Comparison of ENCODE assay signal across 9 cellular contexts in the genomic region with DNA sequence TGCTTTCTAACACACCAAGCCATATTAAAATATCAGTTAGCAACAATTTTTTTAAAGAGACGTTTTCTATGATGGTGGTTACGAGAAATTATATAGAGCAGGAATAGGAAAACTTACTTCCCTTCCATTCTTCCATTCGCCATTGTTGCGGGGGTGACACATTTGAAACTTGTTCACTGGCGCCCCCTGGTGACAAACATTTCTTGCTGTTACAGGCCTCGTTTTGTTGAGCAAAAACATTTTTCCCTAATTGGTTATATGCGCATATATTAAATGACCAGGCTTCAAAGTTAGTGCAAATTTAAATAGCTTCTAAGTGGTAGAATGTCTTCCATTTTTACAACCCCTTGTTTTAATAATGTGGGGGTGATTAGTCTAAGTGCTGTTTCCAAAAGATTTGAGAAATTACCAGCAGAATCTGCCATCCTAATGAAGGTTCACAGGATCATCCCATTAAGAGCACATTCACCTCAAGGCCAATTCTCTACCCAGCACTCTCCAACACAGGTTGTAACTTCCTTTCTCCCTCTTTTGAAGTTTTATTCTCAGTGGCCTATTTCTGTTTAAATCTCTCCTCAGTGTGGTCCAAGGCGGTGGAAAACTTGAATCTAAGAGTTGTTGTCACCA.
DNase-seq lines count a peak whose midpoint lies in the region; ATAC-seq and TF ChIP-seq lines count a peak whose summit lies in the region.
"Had no signal": no experiment of that assay in that cellular context is flagged by ENCODE, and none has a peak within 500 bp of the region (broad histone marks: within the 10 kb centered on the region; RNA-seq: fewer than 3 reads in every experiment).

No MANE protein-coding gene starts in this region.

- POLR2A ChIA-PET in CD8-positive, alpha-beta T cell (lab: Charles Lee), result no interaction called here
- POLR2A ChIA-PET in HCT116 (lab: Charles Lee), result no interaction called here

- no TSS peak for BruUV-seq in HCT116 (replicated peaks; lab: Mats Ljungman, UMichigan)

- ATAC-seq in CD8-positive, alpha-beta T cell, result no peak
- ATAC-seq in HCT116 (no peak), body of pancreas (peak; percentile 60), lower lobe of right lung (no peak), GM21381 (IDR thresholded peaks at IDR 0.05; ENCODE audit: unreplicated experiment) (no peak)
- ATAC-seq: left colon had no signal

- no peaks in the 10 kb centered on the region for H3K27me3 Mint-ChIP-seq in CD8-positive, alpha-beta T cell (ENCODE audit: low read depth)

- H3K9me2 ChIP-seq in HCT116 (ENCODE audit: insufficient read depth), result no peaks in the 10 kb centered on the region

- H2AFZ ChIP-seq in HCT116 (ENCODE audit: low read depth, low read length, poor library complexity, severe bottlenecking), result no peak overlapping the region

- intact Hi-C loops in CD8-positive, alpha-beta T cell (cut with DNase I, micrococcal nuclease), result loop anchor here (2.0 to 5.0 kb wide), 2 partner anchors 187 to 192 kb away; no protein-coding TSS in a partner anchor
- intact Hi-C loops in HCT116 (cut with micrococcal nuclease), result no loop called here
- intact Hi-C loops in body of pancreas (cut with DNase I), result loop anchor here (10.0 kb wide), 1 partner anchor 190 kb away; no protein-coding TSS in a partner anchor
- intact Hi-C loops in lower lobe of right lung (cut with DNase I), result no loop called here
- intact Hi-C loops in uterus (cut with DNase I; ENCODE audit: low total_unique reads), result no loop called here
- intact Hi-C loops in prostate gland (cut with DNase I), result no loop called here

- peaks cover 7% of the 10 kb centered on the region for H3K9me3 Mint-ChIP-seq in CD8-positive, alpha-beta T cell

- no peaks in the 10 kb centered on the region for H3K36me3 ChIP-seq in CD8-positive, alpha-beta T cell (ENCODE audit: insufficient read depth, low read length)
- no peaks in the 10 kb centered on the region for H3K36me3 ChIP-seq in HCT116 (ENCODE audit: control insufficient read depth in 1 of 2, insufficient read depth in 2 of 2, low read length in 2 of 2)
- H3K36me3 ChIP-seq in NT2/D1 (ENCODE audit: insufficient read depth, insufficient read length, low read length), result no peaks in the 10 kb centered on the region
- no peaks in the 10 kb centered on the region for H3K36me3 ChIP-seq in body of pancreas (replicated peaks in 1 of 2; ENCODE audit: insufficient read depth in 1 of 2, low read depth in 2 of 2)
- H3K36me3 ChIP-seq in lower lobe of right lung, result no peaks in the 10 kb centered on the region
- no peaks in the 10 kb centered on the region for H3K36me3 ChIP-seq in uterus
- no peaks in the 10 kb centered on the region for H3K36me3 ChIP-seq in prostate gland

- RAD21 ChIA-PET in HCT116 (lab: Charles Lee; ENCODE audit: low non-redundant PET in 1 of 2, low total read pairs in 2 of 2, uncharacterized antibody in 2 of 2, unreplicated experiment in 2 of 2), result no interaction called here

- WGBS in body of pancreas, 2 donors, result 35 to 42% methylated on average over 8 of the region's 8 CpGs
- 63% methylated on average over 8 of the region's 8 CpGs for whole genome bisulfite sequencing in prostate gland

- no peaks in the 10 kb centered on the region for H3K27me3 ChIP-seq in CD8-positive, alpha-beta T cell (ENCODE audit: insufficient read depth, low read length)
- H3K27me3 ChIP-seq in HCT116 (ENCODE audit: insufficient read depth, low read length) (no peaks in the 10 kb centered on the region), NT2/D1 (ENCODE audit: insufficient read depth, insufficient read length) (no peaks in the 10 kb centered on the region), body of pancreas (no peaks in the 10 kb centered on the region), lower lobe of right lung (ENCODE audit: low read depth) (no peaks in the 10 kb centered on the region), uterus (no peaks in the 10 kb centered on the region), prostate gland (replicated peaks; ENCODE audit: insufficient read depth) (no peaks in the 10 kb centered on the region)

- TF ChIP-seq POLR2A in HCT116 (IDR thresholded peaks at IDR 0.05; ENCODE audit: borderline replicate concordance, extremely low read depth, insufficient read depth, insufficient read length) (no peak), body of pancreas (IDR thresholded peaks at IDR 0.05) (no peak), uterus (IDR thresholded peaks at IDR 0.05) (no peak), prostate gland (IDR thresholded peaks at IDR 0.05) (no peak)

- no peak overlapping the region for H3K4me2 ChIP-seq in HCT116 (ENCODE audit: low read length)

- no peaks in the 10 kb centered on the region for H3K9me3 ChIP-seq in CD8-positive, alpha-beta T cell (ENCODE audit: low read length)
- H3K9me3 ChIP-seq in HCT116 (ENCODE audit: control insufficient read depth in 1 of 2, insufficient read depth in 1 of 2, low read depth in 1 of 2, low read length in 2 of 2) (peaks cover 0 to 17% of the 10 kb centered on the region in 2 experiments; a peak in 2 of 4 replicates), NT2/D1 (ENCODE audit: insufficient read depth, low read length) (no peaks in the 10 kb centered on the region), body of pancreas (no peaks in the 10 kb centered on the region), lower lobe of right lung (no peaks in the 10 kb centered on the region), uterus (no peaks in the 10 kb centered on the region), prostate gland (no peaks in the 10 kb centered on the region)

- no peak overlapping the region for H3K27ac ChIP-seq in CD8-positive, alpha-beta T cell (ENCODE audit: low read depth, low read length)
- H3K27ac ChIP-seq in HCT116 (ENCODE audit: low read depth, low read length) (no peak overlapping the region), body of pancreas (no peak overlapping the region), lower lobe of right lung (no peak overlapping the region), uterus (no peak overlapping the region), prostate gland (no peak overlapping the region)

- no peak overlapping the region for H3K4me3 Mint-ChIP-seq in CD8-positive, alpha-beta T cell

- no peaks in the 10 kb centered on the region for H3K4me1 ChIP-seq in CD8-positive, alpha-beta T cell (ENCODE audit: insufficient read depth, low read length)
- H3K4me1 ChIP-seq in HCT116 (ENCODE audit: control insufficient read depth in 1 of 2, insufficient read depth in 2 of 2, low read length in 2 of 2) (no peaks in the 10 kb centered on the region), NT2/D1 (ENCODE audit: insufficient read depth, insufficient read length) (no peaks in the 10 kb centered on the region), body of pancreas (no peaks in the 10 kb centered on the region), lower lobe of right lung (no peaks in the 10 kb centered on the region), uterus (no peaks in the 10 kb centered on the region), prostate gland (replicated peaks) (no peaks in the 10 kb centered on the region)

- DNase-seq in CD8-positive, alpha-beta T cell, result peak in 4 of 7 experiments; percentile 9 to 25 (median 16)
- peak; percentile 0 for DNase-seq in HCT116 (ENCODE audit: low read depth, low spot score)
- DNase-seq in NT2/D1 (ENCODE audit: low read depth, low spot score), result peak; percentile 44
- peak; percentile 79 to 90 (median 82) for DNase-seq in body of pancreas
- peak; percentile 55 for DNase-seq in lower lobe of right lung
- DNase-seq in uterus, result peak; percentile 17 to 23
- DNase-seq in prostate gland (ENCODE audit: low spot score), result no peak

- H3K36me3 Mint-ChIP-seq in CD8-positive, alpha-beta T cell, result no peaks in the 10 kb centered on the region

- CTCF ChIA-PET in CD8-positive, alpha-beta T cell (lab: Charles Lee), result interaction anchor here (1.0 kb wide), 1 partner anchor 193 kb away, joined by 4 read pairs; no protein-coding TSS in a partner anchor
- CTCF ChIA-PET in HCT116 (lab: Charles Lee), result no interaction called here

- no peak for TF ChIP-seq RAD21 in HCT116 (IDR thresholded peaks at IDR 0.05; ENCODE audit: low read depth)

- no peak overlapping the region for H3K27ac Mint-ChIP-seq in CD8-positive, alpha-beta T cell

- no peaks in the 10 kb centered on the region for H3K79me2 ChIP-seq in HCT116 (ENCODE audit: insufficient read depth, low read length)

- H4K20me1 ChIP-seq in HCT116 (ENCODE audit: insufficient read depth), result no peaks in the 10 kb centered on the region

- no peak overlapping the region for H3K4me3 ChIP-seq in CD8-positive, alpha-beta T cell (ENCODE audit: low read depth, low read length)
- H3K4me3 ChIP-seq in HCT116 (replicated peaks in 1 of 2; ENCODE audit: low read depth in 1 of 2, low read length in 2 of 2) (no peak overlapping the region), NT2/D1 (ENCODE audit: insufficient read length, low read depth) (no peak overlapping the region), body of pancreas (no peak overlapping the region), lower lobe of right lung (no peak overlapping the region), uterus (no peak overlapping the region), prostate gland (no peak overlapping the region)

- H3K9ac ChIP-seq in HCT116 (ENCODE audit: low read length) (no peak overlapping the region), NT2/D1 (ENCODE audit: insufficient read length, low read depth) (no peak overlapping the region)

- TF ChIP-seq CTCF in CD8-positive, alpha-beta T cell (IDR thresholded peaks at IDR 0.05), result no peak
- TF ChIP-seq CTCF in HCT116 (IDR thresholded peaks at IDR 0.05 in 2 of 3, conservative IDR thresholded peaks at IDR 0.05 in 1 of 3; ENCODE audit: borderline replicate concordance in 1 of 3, insufficient read depth in 1 of 3, low read depth in 2 of 3, low read length in 2 of 3) (peak in 2 of 3 experiments; percentile 19 to 33; a peak in 2 of 6 replicates), body of pancreas (IDR thresholded peaks at IDR 0.05) (peak; percentile 29 to 80 (median 64)), lower lobe of right lung (IDR thresholded peaks at IDR 0.05) (peak; percentile 46), uterus (IDR thresholded peaks at IDR 0.05) (peak in 2 of 4 experiments; percentile 8 to 25), prostate gland (IDR thresholded peaks at IDR 0.05) (peak in 1 of 4 experiments; percentile 13)

- H3K4me1 Mint-ChIP-seq in CD8-positive, alpha-beta T cell (ENCODE audit: low read depth), result no peaks in the 10 kb centered on the region

TF ChIP-seq in HCT116, 20 proteins besides CTCF, POLR2A, EP300 and RAD21 (continues in another document):
- TF ChIP-seq, protein P1, sequence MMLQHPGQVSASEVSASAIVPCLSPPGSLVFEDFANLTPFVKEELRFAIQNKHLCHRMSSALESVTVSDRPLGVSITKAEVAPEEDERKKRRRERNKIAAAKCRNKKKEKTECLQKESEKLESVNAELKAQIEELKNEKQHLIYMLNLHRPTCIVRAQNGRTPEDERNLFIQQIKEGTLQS (IDR thresholded peaks at IDR 0.05), result no peak
- TF ChIP-seq FOSL1 (IDR thresholded peaks at IDR 0.05; ENCODE audit: low read depth), result no peak

Comparison
In these comparisons a context has a peak if more than half of its experiments do, and no peak if none do; other contexts are left out.
1. intact Hi-C loops: an anchor here in CD8-positive, alpha-beta T cell (2.0 to 5.0 kb wide) and body of pancreas (10.0 kb wide); none called in HCT116, lower lobe of right lung, uterus and prostate gland.